In the genomic region with DNA sequence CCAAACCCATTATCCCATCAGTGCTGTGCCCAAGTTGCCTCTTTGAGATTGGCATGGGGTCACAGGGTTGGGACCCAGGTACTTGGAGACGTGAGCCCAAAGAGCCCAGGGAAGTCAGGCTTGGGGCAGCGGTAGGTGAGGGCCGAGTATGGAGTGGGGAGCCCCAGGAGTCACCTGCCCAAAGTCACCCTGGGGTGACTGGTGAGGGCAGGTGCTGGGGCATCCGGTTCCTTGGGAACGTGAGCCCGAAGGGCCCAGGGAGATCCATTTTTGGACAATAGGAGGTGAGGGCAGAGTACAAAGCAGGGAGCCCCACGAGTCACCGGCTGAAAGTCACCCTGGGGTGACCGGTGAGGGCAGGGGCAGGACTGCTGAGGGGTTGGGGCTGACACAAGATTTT, we compare ENCODE assay signal across 15 cellular contexts. TPM values are rescaled to one million over a fixed set of nuclear protein-coding genes. Genes with fewer than 3 reads are reported as not detected.
DNase-seq lines count a peak whose midpoint lies in the region; ATAC-seq and TF ChIP-seq lines count a peak whose summit lies in the region.
"Not testable (repeated sequence)": the region's sequence is repeated elsewhere in the genome, so short reads cannot be mapped to it uniquely, and the experiment has no call there.
"Had no signal": no experiment of that assay in that cellular context is flagged by ENCODE, and none has a peak within 500 bp of the region (broad histone marks: within the 10 kb centered on the region; RNA-seq: fewer than 3 reads in every experiment).

No MANE protein-coding gene starts in this region.

- not testable (repeated sequence) for H3K9me3 Mint-ChIP-seq in activated CD8-positive, alpha-beta T cell treated with anti-CD3 and anti-CD28 coated beads, Interleukin-2, amount 10 ng/mL, durations not matched to agents 7 days and 5 days (ENCODE audit: insufficient read depth); activated CD8-positive, alpha-beta memory T cell treated with anti-CD3 and anti-CD28 coated beads, Interleukin-2, amount 10 ng/mL, durations not matched to agents 7 days and 5 days (ENCODE audit: low read depth); activated naive CD8-positive, alpha-beta T cell treated with anti-CD3 and anti-CD28 coated beads, Interleukin-2, amount 10 ng/mL, durations not matched to agents 7 days and 5 days; endothelial cell (ENCODE audit: unreplicated experiment)

- not testable (repeated sequence) for H3K79me2 ChIP-seq in OCI-LY3 (ENCODE audit: low read length)

- H4K20me1 ChIP-seq in OCI-LY3 (ENCODE audit: insufficient read depth, low read length): not testable (repeated sequence)

- H3K4me1 ChIP-seq in OCI-LY3 (ENCODE audit: low read length): peaks cover 16% of the 10 kb centered on the region

- not testable (repeated sequence) for H2AFZ ChIP-seq in OCI-LY3 (ENCODE audit: low read depth, low read length)

- H3K27me3 ChIP-seq in OCI-LY3 (ENCODE audit: low read depth, low read length): not testable (repeated sequence)

- 0 out of 2 replicates have a peak overlapping the region, but pooled peaks have one; percentile 10 for H3K9ac ChIP-seq in OCI-LY3 (ENCODE audit: low read length)

- not testable (repeated sequence) for H3K4me3 ChIP-seq in OCI-LY3 (ENCODE audit: low read length)

- not testable (repeated sequence) for H3K9me3 ChIP-seq in OCI-LY3 (ENCODE audit: insufficient read depth, low read length)

- not testable (repeated sequence) for H3K27me3 Mint-ChIP-seq in activated CD8-positive, alpha-beta T cell treated with anti-CD3 and anti-CD28 coated beads, Interleukin-2, amount 10 ng/mL, durations not matched to agents 7 days and 5 days (ENCODE audit: low read depth); activated CD8-positive, alpha-beta memory T cell treated with anti-CD3 and anti-CD28 coated beads, Interleukin-2, amount 10 ng/mL, durations not matched to agents 7 days and 5 days; activated naive CD8-positive, alpha-beta T cell treated with anti-CD3 and anti-CD28 coated beads, Interleukin-2, amount 10 ng/mL, durations not matched to agents 7 days and 5 days; endothelial cell (ENCODE audit: unreplicated experiment)

- H3K4me1 Mint-ChIP-seq in activated CD8-positive, alpha-beta T cell treated with anti-CD3 and anti-CD28 coated beads, Interleukin-2, amount 10 ng/mL, durations not matched to agents 7 days and 5 days (ENCODE audit: low read depth): peaks cover 24% of the 10 kb centered on the region
- H3K4me1 Mint-ChIP-seq in activated CD8-positive, alpha-beta memory T cell treated with anti-CD3 and anti-CD28 coated beads, Interleukin-2, amount 10 ng/mL, durations not matched to agents 7 days and 5 days: peaks cover 15% of the 10 kb centered on the region
- H3K4me1 Mint-ChIP-seq in activated naive CD8-positive, alpha-beta T cell treated with anti-CD3 and anti-CD28 coated beads, Interleukin-2, amount 10 ng/mL, durations not matched to agents 7 days and 5 days: peaks cover 15% of the 10 kb centered on the region
- not testable (repeated sequence) for H3K4me1 Mint-ChIP-seq in endothelial cell (ENCODE audit: unreplicated experiment)

- H3K4me2 ChIP-seq in OCI-LY3 (ENCODE audit: low read length): peak overlapping the region; percentile 28

- H3K27ac ChIP-seq in OCI-LY3 (ENCODE audit: low read length): peak overlapping the region; percentile 64

- CTCF ChIA-PET in activated CD8-positive, alpha-beta T cell treated with anti-CD3 and anti-CD28 coated beads, Interleukin-2, amount 10 ng/mL, durations not matched to agents 7 days and 5 days (lab: Charles Lee); activated CD8-positive, alpha-beta memory T cell treated with anti-CD3 and anti-CD28 coated beads, Interleukin-2, amount 10 ng/mL, durations not matched to agents 7 days and 5 days (lab: Charles Lee): not testable (repeated sequence)

- DNase-seq in D341Med (ENCODE audit: low spot score) (peak; percentile 2), islet precursor cell (peak; percentile 20)
- peak; percentile 9 for DNase-seq in activated CD8-positive, alpha-beta T cell treated with anti-CD3 and anti-CD28 coated beads, Interleukin-2, amount 10 ng/mL, durations not matched to agents 7 days and 5 days
- not testable (repeated sequence) for DNase-seq in activated CD8-positive, alpha-beta memory T cell treated with anti-CD3 and anti-CD28 coated beads, Interleukin-2, amount 10 ng/mL, durations not matched to agents 7 days and 5 days; activated naive CD8-positive, alpha-beta T cell treated with anti-CD3 and anti-CD28 coated beads, Interleukin-2, amount 10 ng/mL, durations not matched to agents 7 days and 5 days; endothelial cell (ENCODE audit: low spot score)

- H3K36me3 ChIP-seq in OCI-LY3 (replicated peaks; ENCODE audit: low read depth, low read length): not testable (repeated sequence)

- not testable (repeated sequence) for H3K36me3 Mint-ChIP-seq in activated CD8-positive, alpha-beta T cell treated with anti-CD3 and anti-CD28 coated beads, Interleukin-2, amount 10 ng/mL, durations not matched to agents 7 days and 5 days (ENCODE audit: low read depth); activated CD8-positive, alpha-beta memory T cell treated with anti-CD3 and anti-CD28 coated beads, Interleukin-2, amount 10 ng/mL, durations not matched to agents 7 days and 5 days; activated naive CD8-positive, alpha-beta T cell treated with anti-CD3 and anti-CD28 coated beads, Interleukin-2, amount 10 ng/mL, durations not matched to agents 7 days and 5 days
- H3K36me3 Mint-ChIP-seq in endothelial cell (ENCODE audit: low read depth, unreplicated experiment): peaks cover 20% of the 10 kb centered on the region

- H3K27ac Mint-ChIP-seq in activated CD8-positive, alpha-beta T cell treated with anti-CD3 and anti-CD28 coated beads, Interleukin-2, amount 10 ng/mL, durations not matched to agents 7 days and 5 days: peak overlapping the region; percentile 62
- H3K27ac Mint-ChIP-seq in activated CD8-positive, alpha-beta memory T cell treated with anti-CD3 and anti-CD28 coated beads, Interleukin-2, amount 10 ng/mL, durations not matched to agents 7 days and 5 days; endothelial cell (ENCODE audit: unreplicated experiment): not testable (repeated sequence)
- peak overlapping the region; percentile 77 for H3K27ac Mint-ChIP-seq in activated naive CD8-positive, alpha-beta T cell treated with anti-CD3 and anti-CD28 coated beads, Interleukin-2, amount 10 ng/mL, durations not matched to agents 7 days and 5 days

- ATAC-seq in activated CD8-positive, alpha-beta T cell treated with anti-CD3 and anti-CD28 coated beads, Interleukin-2, amount 10 ng/mL, durations not matched to agents 7 days and 5 days; activated naive CD8-positive, alpha-beta T cell treated with anti-CD3 and anti-CD28 coated beads, Interleukin-2, amount 10 ng/mL, durations not matched to agents 7 days and 5 days (ENCODE audit: low read depth): not testable (repeated sequence)
- peak; percentile 13 for ATAC-seq in activated CD8-positive, alpha-beta memory T cell treated with anti-CD3 and anti-CD28 coated beads, Interleukin-2, amount 10 ng/mL, durations not matched to agents 7 days and 5 days

- POLR2A ChIA-PET in activated CD8-positive, alpha-beta T cell treated with anti-CD3 and anti-CD28 coated beads, Interleukin-2, amount 10 ng/mL, durations not matched to agents 7 days and 5 days (lab: Charles Lee); activated naive CD8-positive, alpha-beta T cell treated with anti-CD3 and anti-CD28 coated beads, Interleukin-2, amount 10 ng/mL, durations not matched to agents 7 days and 5 days (lab: Charles Lee): not testable (repeated sequence)

- TF ChIP-seq CTCF in OCI-LY3 (IDR thresholded peaks at IDR 0.05; ENCODE audit: low read depth, low read length); endothelial cell (IDR thresholded peaks at IDR 0.05; ENCODE audit: unreplicated experiment): not testable (repeated sequence)

- H3K4me3 Mint-ChIP-seq in activated CD8-positive, alpha-beta T cell treated with anti-CD3 and anti-CD28 coated beads, Interleukin-2, amount 10 ng/mL, durations not matched to agents 7 days and 5 days; activated CD8-positive, alpha-beta memory T cell treated with anti-CD3 and anti-CD28 coated beads, Interleukin-2, amount 10 ng/mL, durations not matched to agents 7 days and 5 days: not testable (repeated sequence)
- H3K4me3 Mint-ChIP-seq in activated naive CD8-positive, alpha-beta T cell treated with anti-CD3 and anti-CD28 coated beads, Interleukin-2, amount 10 ng/mL, durations not matched to agents 7 days and 5 days: peak overlapping the region; percentile 25
- H3K4me3 Mint-ChIP-seq in endothelial cell (ENCODE audit: unreplicated experiment): peak overlapping the region; percentile 28

RNA-seq across cellular contexts. Expression of a gene that starts 0.5 kb away (rescaled TPM):
- total RNA-seq in activated CD8-positive, alpha-beta T cell treated with anti-CD3 and anti-CD28 coated beads, Interleukin-2, amount 10 ng/mL, durations not matched to agents 7 days and 5 days: not detected
- total RNA-seq in activated CD8-positive, alpha-beta memory T cell treated with anti-CD3 and anti-CD28 coated beads, Interleukin-2, amount 10 ng/mL, durations not matched to agents 7 days and 5 days: not detected
- total RNA-seq in activated naive CD8-positive, alpha-beta T cell treated with anti-CD3 and anti-CD28 coated beads, Interleukin-2, amount 10 ng/mL, durations not matched to agents 7 days and 5 days: not detected
- not detected for total RNA-seq in endothelial cell (ENCODE audit: unreplicated experiment)
- total RNA-seq: B cell; Caco-2; Calu3; CD4-positive, alpha-beta T cell; CD8-positive, alpha-beta T cell; Daoy; G401; GM12878 had no signal

RNA-seq across cellular contexts. Expression of a gene that starts 37.8 kb away (rescaled TPM):
- total RNA-seq in activated CD8-positive, alpha-beta T cell treated with anti-CD3 and anti-CD28 coated beads, Interleukin-2, amount 10 ng/mL, durations not matched to agents 7 days and 5 days: 10 to 100 TPM; 29.5 TPM
- 1 to 10 TPM; 2.6 to 7.9 TPM for total RNA-seq in activated CD8-positive, alpha-beta memory T cell treated with anti-CD3 and anti-CD28 coated beads, Interleukin-2, amount 10 ng/mL, durations not matched to agents 7 days and 5 days
- total RNA-seq in activated naive CD8-positive, alpha-beta T cell treated with anti-CD3 and anti-CD28 coated beads, Interleukin-2, amount 10 ng/mL, durations not matched to agents 7 days and 5 days: 10 to 100 TPM; 65.1 to 66.0 TPM
- total RNA-seq in endothelial cell (ENCODE audit: unreplicated experiment): 33.1 TPM
- total RNA-seq: B cell, Caco-2, Calu3 had no signal
